In genomic region chr6:31665501-31666336, GRCh38 we compare ENCODE assay signal across 8 cellular contexts. TPM values are rescaled to one million over a fixed set of nuclear protein-coding genes. Genes with fewer than 3 reads are reported as not detected.
DNase-seq lines count a peak whose midpoint lies in the region; ATAC-seq and TF ChIP-seq lines count a peak whose summit lies in the region.

Gene CSNK2B, plus strand, starts transcription at chr6:31666080. Its CDS starts 752 bp downstream, at chr6:31666832.

- no peaks in the 10 kb centered on the region for H3K36me3 ChIP-seq in breast epithelium
- H3K36me3 ChIP-seq in smooth muscle cell (ENCODE audit: low read depth) = no peaks in the 10 kb centered on the region

- H3K27me3 ChIP-seq in breast epithelium = no peaks in the 10 kb centered on the region
- H3K27me3 ChIP-seq in smooth muscle cell (ENCODE audit: low read depth) = no peaks in the 10 kb centered on the region

- WGBS in smooth muscle cell (ENCODE audit: low lambda C conversion rate) = under 1% methylated on average over 48 of the region's 63 CpGs

- H2AFZ ChIP-seq in smooth muscle cell (ENCODE audit: low read depth) = peak within 1 kb of the TSS; percentile 57

- DNase-seq in ACHN = peak; percentile 94
- DNase-seq in NCI-H2196 treated with DMSO at 0.1 percent for 48 hours (lab: John Stamatoyannopoulos, UW; ENCODE audit: unreplicated experiment) = peak; percentile 97
- DNase-seq in breast epithelium (ENCODE audit: low spot score in 2 of 2) = peak; percentile 98 to 99
- DNase-seq in iPS-NIHi11 (ENCODE audit: low spot score) = peak; percentile 96
- DNase-seq in smooth muscle cell (lab: John Stamatoyannopoulos, UW; ENCODE audit: unreplicated experiment) = peak; percentile 88

- H3K27ac ChIP-seq in VCaP (peak within 1 kb of the TSS; percentile 91), breast epithelium (peak within 1 kb of the TSS; percentile 97 to 98), smooth muscle cell (ENCODE audit: low read depth) (peak within 1 kb of the TSS; percentile 89)

- H3K9ac ChIP-seq in smooth muscle cell (ENCODE audit: low read depth) = peak within 1 kb of the TSS; percentile 96

- TF ChIP-seq CTCF in VCaP (conservative IDR thresholded peaks at IDR 0.05) = no peak
- no peak for TF ChIP-seq CTCF in breast epithelium (IDR thresholded peaks at IDR 0.05)
- TF ChIP-seq CTCF in smooth muscle cell (IDR thresholded peaks at IDR 0.05; ENCODE audit: borderline replicate concordance, insufficient read depth, poor library complexity, severe bottlenecking) = no peak

- peaks cover 3% of the 10 kb centered on the region for H4K20me1 ChIP-seq in smooth muscle cell (ENCODE audit: low read depth)

- peaks cover 40% of the 10 kb centered on the region for H3K79me2 ChIP-seq in smooth muscle cell (ENCODE audit: low read depth)

- H3K4me3 ChIP-seq in breast epithelium (peak within 1 kb of the TSS; percentile 65 to 87 (median 76)), smooth muscle cell (peak within 1 kb of the TSS; percentile 99)

- in situ Hi-C loops in ACHN (cut with HindIII; ENCODE audit: low pct_ligation_motif_present, low pct_unique_long_range_greater_than_20kb, low sequenced_read_pairs) = no loop called here

- peaks cover 10 to 25% of the 10 kb centered on the region in 2 donors for H3K4me1 ChIP-seq in breast epithelium
- peaks cover 17% of the 10 kb centered on the region for H3K4me1 ChIP-seq in smooth muscle cell (ENCODE audit: low read depth)

- TF ChIP-seq POLR2A in breast epithelium (IDR thresholded peaks at IDR 0.05) = peak; percentile 64

- no peaks in the 10 kb centered on the region for H3K9me3 ChIP-seq in breast epithelium
- H3K9me3 ChIP-seq in smooth muscle cell (replicated peaks; ENCODE audit: low read depth) = no peaks in the 10 kb centered on the region

- ATAC-seq in GM18870 (IDR thresholded peaks at IDR 0.05; ENCODE audit: unreplicated experiment) (peak; percentile 81), HG03135 (IDR thresholded peaks at IDR 0.05; ENCODE audit: unreplicated experiment) (peak; percentile 73)

- intact Hi-C loops in breast epithelium (cut with DNase I; ENCODE audit: low total_unique reads) = no loop called here

- peak within 1 kb of the TSS; percentile 93 for H3K4me2 ChIP-seq in smooth muscle cell

- peaks cover 12% of the 10 kb centered on the region for H3F3A ChIP-seq in smooth muscle cell (ENCODE audit: low read depth)

RNA-seq across cellular contexts. Expression of gene CSNK2B, which starts in this region (rescaled TPM):
- total RNA-seq in breast epithelium (100 to 1,000 TPM; 135 to 180 (median 178) TPM), smooth muscle cell (228 and 313 TPM in 2 replicates)
- 195 and 226 TPM in 2 replicates for polyA plus RNA-seq in smooth muscle cell

Comparison
In these comparisons a context has a peak if more than half of its experiments do, and no peak if none do; other contexts are left out.
1. Peak in every context shown above with its lines: DNase-seq, ATAC-seq, H3K4me3 ChIP-seq and H3K27ac ChIP-seq.